In genomic region chr20:15031546-15032351, GRCh38 we compare ENCODE assay signal across 14 cellular contexts.
DNase-seq lines count a peak whose midpoint lies in the region; ATAC-seq and TF ChIP-seq lines count a peak whose summit lies in the region.
"Had no signal": no experiment of that assay in that cellular context is flagged by ENCODE, and none has a peak within 500 bp of the region (broad histone marks: within the 10 kb centered on the region; RNA-seq: fewer than 3 reads in every experiment).

No MANE protein-coding gene starts in this region.

- no peak overlapping the region for H3K27ac Mint-ChIP-seq in natural killer cell treated with Interleukin-12 subunit alpha and Interleukin-12 subunit beta and Interleukin-15 and Interleukin-18, amount 100 ng/mL, for 72 hours
- H3K27ac Mint-ChIP-seq in natural killer cell = no peak overlapping the region
- H3K27ac Mint-ChIP-seq: CD4-positive, CD25-positive, alpha-beta regulatory T cell; HFFc6 had no signal

- TF ChIP-seq CTCF in natural killer cell (IDR thresholded peaks at IDR 0.05) (no peak), spleen (IDR thresholded peaks at IDR 0.05 in 8 of 11, conservative IDR thresholded peaks at IDR 0.05 in 3 of 11) (no peak)

- intact Hi-C loops in natural killer cell (cut with micrococcal nuclease) (no loop called here), spleen (cut with DNase I; ENCODE audit: low total_unique reads) (no loop called here)

- WGBS in spleen, 5 donors = 88 to 94% (median 91%) methylated on average over 23 to 32 of the region's 32 CpGs

- H3K4me1 Mint-ChIP-seq in natural killer cell treated with Interleukin-12 subunit alpha and Interleukin-12 subunit beta and Interleukin-15 and Interleukin-18, amount 100 ng/mL, for 72 hours (ENCODE audit: low read depth in 2 of 2) = no peaks in the 10 kb centered on the region
- H3K4me1 Mint-ChIP-seq in natural killer cell = no peaks in the 10 kb centered on the region

- H3K4me3 Mint-ChIP-seq in natural killer cell treated with Interleukin-12 subunit alpha and Interleukin-12 subunit beta and Interleukin-15 and Interleukin-18, amount 100 ng/mL, for 72 hours = no peak overlapping the region
- no peak overlapping the region for H3K4me3 Mint-ChIP-seq in natural killer cell
- H3K4me3 Mint-ChIP-seq: CD4-positive, CD25-positive, alpha-beta regulatory T cell; HFFc6 had no signal

- TF ChIP-seq POLR2A in spleen (IDR thresholded peaks at IDR 0.05) = no peak

- H3K27me3 ChIP-seq in spleen (replicated peaks in 1 of 7) = peaks cover 0 to 6% (median 0%) of the 10 kb centered on the region in 7 donors
- H3K27me3 ChIP-seq: BLaER1 treated with 17β-estradiol and CSF1 and Interleukin-3, amounts not matched to agents 10 nM and 100 nM had no signal

- H3K36me3 ChIP-seq in spleen = no peaks in the 10 kb centered on the region
- H3K36me3 ChIP-seq: BLaER1 treated with 17β-estradiol and CSF1 and Interleukin-3, amounts not matched to agents 10 nM and 100 nM had no signal

- peaks cover 0 to 16% (median 0%) of the 10 kb centered on the region in 8 donors for H3K9me3 ChIP-seq in spleen

- H3K4me3 ChIP-seq in spleen = no peak overlapping the region
- H3K4me3 ChIP-seq: BLaER1 treated with 17β-estradiol and CSF1 and Interleukin-3, amounts not matched to agents 10 nM and 100 nM; GM23248 had no signal

- peaks cover 9% of the 10 kb centered on the region for H3K9me3 Mint-ChIP-seq in natural killer cell treated with Interleukin-12 subunit alpha and Interleukin-12 subunit beta and Interleukin-15 and Interleukin-18, amount 100 ng/mL, for 72 hours
- H3K9me3 Mint-ChIP-seq in natural killer cell = peaks cover 2 to 11% of the 10 kb centered on the region in 2 donors

- no peaks in the 10 kb centered on the region for H3K27me3 Mint-ChIP-seq in natural killer cell treated with Interleukin-12 subunit alpha and Interleukin-12 subunit beta and Interleukin-15 and Interleukin-18, amount 100 ng/mL, for 72 hours
- H3K27me3 Mint-ChIP-seq in natural killer cell (ENCODE audit: low read depth in 2 of 2) = no peaks in the 10 kb centered on the region
- H3K27me3 Mint-ChIP-seq: CD4-positive, CD25-positive, alpha-beta regulatory T cell had no signal

- DNase-seq in natural killer cell treated with Interleukin-12 subunit alpha and Interleukin-12 subunit beta and Interleukin-15 and Interleukin-18, amount 100 ng/mL, for 72 hours (ENCODE audit: low spot score) = no peak
- DNase-seq in natural killer cell = no peak
- DNase-seq in spleen = peak; percentile 67
- no peak for DNase-seq in NCI-H446 treated with DMSO at 0.1 percent for 48 hours (lab: John Stamatoyannopoulos, UW)
- DNase-seq in central memory CD4-positive, alpha-beta T cell = no peak
- DNase-seq in NCI-H128 (lab: John Stamatoyannopoulos, UW; ENCODE audit: unreplicated experiment) = no peak
- DNase-seq: ACHN; CD4-positive, CD25-positive, alpha-beta regulatory T cell; DMS 273 treated with DMSO at 0.1 percent for 48 hours; GM23248; HCEC 1CT; HFFc6 had no signal

- peak; percentile 24 to 32 for ATAC-seq in natural killer cell treated with Interleukin-12 subunit alpha and Interleukin-12 subunit beta and Interleukin-15 and Interleukin-18, amount 100 ng/mL, for 72 hours
- ATAC-seq in natural killer cell (no peak), esophagus mucosa (peak; percentile 8)

- H3K27ac ChIP-seq in spleen = no peak overlapping the region
- H3K27ac ChIP-seq: BLaER1 treated with 17β-estradiol and CSF1 and Interleukin-3, amounts not matched to agents 10 nM and 100 nM; GM23248 had no signal

- H3K36me3 Mint-ChIP-seq in natural killer cell treated with Interleukin-12 subunit alpha and Interleukin-12 subunit beta and Interleukin-15 and Interleukin-18, amount 100 ng/mL, for 72 hours = no peaks in the 10 kb centered on the region
- H3K36me3 Mint-ChIP-seq in natural killer cell = no peaks in the 10 kb centered on the region
- H3K36me3 Mint-ChIP-seq: CD4-positive, CD25-positive, alpha-beta regulatory T cell had no signal

- no peaks in the 10 kb centered on the region for H3K4me1 ChIP-seq in spleen

Comparison
In these comparisons a context has a peak if more than half of its experiments do, and no peak if none do; other contexts are left out.
1. ATAC-seq: peak in natural killer cell treated with Interleukin-12 subunit alpha and Interleukin-12 subunit beta and Interleukin-15 and Interleukin-18, amount 100 ng/mL, for 72 hours (2 of 2) and esophagus mucosa (single experiment); none in natural killer cell (0 of 3).